In the genomic region with DNA sequence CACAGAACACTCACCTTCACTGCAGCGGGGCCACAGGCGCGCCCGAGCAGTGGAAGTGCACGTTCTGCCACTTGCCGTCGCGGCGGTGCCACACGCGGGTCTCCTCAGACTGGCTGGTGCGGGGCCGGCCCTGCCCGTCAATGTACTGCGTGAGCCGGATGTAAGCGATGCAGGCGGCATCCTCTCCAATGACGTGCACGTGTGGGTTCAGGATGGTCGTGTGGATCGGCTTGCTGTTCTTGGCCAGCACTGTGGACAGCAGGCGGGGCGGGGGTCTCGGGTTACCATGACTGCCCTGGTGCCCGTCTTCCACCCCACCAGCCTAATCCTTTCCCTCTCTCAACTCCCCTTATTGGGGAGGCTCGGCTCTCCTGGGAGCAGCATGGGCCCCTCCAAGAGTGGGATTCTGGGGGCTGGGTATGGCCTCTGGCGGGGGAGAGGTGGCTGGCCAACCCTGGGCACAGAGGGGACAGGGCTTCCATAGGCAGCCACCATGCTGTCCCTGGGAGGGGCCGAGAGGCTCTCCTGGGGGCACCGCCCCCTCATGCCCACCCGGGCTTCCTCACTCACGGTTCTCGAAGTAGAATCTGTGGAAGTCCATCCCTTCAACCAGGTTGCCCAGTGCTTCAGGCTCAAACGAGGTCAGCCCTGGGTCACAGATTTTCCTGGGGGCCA, we compare ENCODE assay signal across 23 cellular contexts. TPM values are rescaled to one million over a fixed set of nuclear protein-coding genes. Genes with fewer than 3 reads are reported as not detected.
DNase-seq lines count a peak whose midpoint lies in the region; ATAC-seq, FAIRE-seq and TF ChIP-seq lines count a peak whose summit lies in the region.
"Had no signal": no experiment of that assay in that cellular context is flagged by ENCODE, and none has a peak within 500 bp of the region (broad histone marks: within the 10 kb centered on the region; RNA-seq: fewer than 3 reads in every experiment).

No MANE protein-coding gene starts in this region.

- H3K4me1 ChIP-seq in right lobe of liver = no peaks in the 10 kb centered on the region
- H3K4me1 ChIP-seq in HepG2 (ENCODE audit: insufficient read depth, low read length) = peaks cover 40% of the 10 kb centered on the region
- H3K4me1 ChIP-seq in right cardiac atrium (ENCODE audit: control insufficient read depth, insufficient read depth, low read length) = no peaks in the 10 kb centered on the region
- no peaks in the 10 kb centered on the region for H3K4me1 ChIP-seq in osteoblast (ENCODE audit: insufficient read depth, low read length)
- H3K4me1 ChIP-seq: A549; BLaER1 treated with 17β-estradiol and CSF1 and Interleukin-3, amounts not matched to agents 10 nM and 100 nM had no signal

- TF ChIP-seq EP300 in HepG2 (IDR thresholded peaks at IDR 0.05; ENCODE audit: low read depth in 2 of 2, low read length in 2 of 2) = no peak
- TF ChIP-seq EP300 in HepG2 (CRISPR knock-in tag; IDR thresholded peaks at IDR 0.05; ENCODE audit: borderline replicate concordance) = no peak

- POLR2A ChIA-PET in HepG2 (lab: Yijun Ruan, JAX) = no interaction called here

- H3K4me2 ChIP-seq in HepG2 (ENCODE audit: low read depth, low read length) (no peak overlapping the region), osteoblast (ENCODE audit: insufficient read depth, low read length) (no peak overlapping the region)
- H3K4me2 ChIP-seq: A549; BLaER1 treated with 17β-estradiol and CSF1 and Interleukin-3, amounts not matched to agents 10 nM and 100 nM; GM23338 had no signal

- H3K36me3 ChIP-seq in right lobe of liver = no peaks in the 10 kb centered on the region
- H3K36me3 ChIP-seq in HepG2 (replicated peaks in 1 of 2; ENCODE audit: control insufficient read depth in 1 of 2, insufficient read depth in 2 of 2, low read length in 2 of 2) = no peaks in the 10 kb centered on the region
- no peaks in the 10 kb centered on the region for H3K36me3 ChIP-seq in osteoblast (ENCODE audit: insufficient read depth, low read length)
- H3K36me3 ChIP-seq: BLaER1 treated with 17β-estradiol and CSF1 and Interleukin-3, amounts not matched to agents 10 nM and 100 nM; MG63 had no signal

- no peak overlapping the region for H2AFZ ChIP-seq in HepG2 (ENCODE audit: low read length)
- no peak overlapping the region for H2AFZ ChIP-seq in osteoblast (ENCODE audit: low read length)

- no peak for TF ChIP-seq CTCF in right lobe of liver (IDR thresholded peaks at IDR 0.05)
- no peak for TF ChIP-seq CTCF in HepG2 (CRISPR knock-in tag; IDR thresholded peaks at IDR 0.05)
- no peak for TF ChIP-seq CTCF in osteoblast (IDR thresholded peaks at IDR 0.05; ENCODE audit: extremely low read depth, low read depth, low read length)
- no peak for TF ChIP-seq CTCF in D721Med (IDR thresholded peaks at IDR 0.05; ENCODE audit: insufficient read depth, missing control alignments)

- H4K20me1 ChIP-seq in HepG2 (ENCODE audit: insufficient read depth, low read length) (no peaks in the 10 kb centered on the region), osteoblast (ENCODE audit: insufficient read depth, low read length) (no peaks in the 10 kb centered on the region)

- H3K27ac ChIP-seq in right lobe of liver (no peak overlapping the region), HepG2 (ENCODE audit: extremely low read length, insufficient read depth, low read length) (no peak overlapping the region), right cardiac atrium (ENCODE audit: low read length) (no peak overlapping the region), osteoblast (ENCODE audit: low read depth, low read length) (no peak overlapping the region)
- H3K27ac ChIP-seq: A549; BLaER1 treated with 17β-estradiol and CSF1 and Interleukin-3, amounts not matched to agents 10 nM and 100 nM had no signal

- DNase-seq in right lobe of liver = peak in 2 of 3 donors; percentile 12 to 56
- DNase-seq in HepG2 (ENCODE audit: low spot score) = no peak
- DNase-seq in right cardiac atrium = peak; percentile 9 to 56 (median 40)
- peak; percentile 83 for DNase-seq in osteoblast (ENCODE audit: insufficient read length, low spot score, missing footprints)
- no peak for DNase-seq in HPDE6-E6E7 (ENCODE audit: extremely low spot score)
- no peak for DNase-seq in D721Med (ENCODE audit: insufficient read length, low spot score)
- no peak for DNase-seq in SK-N-DZ (ENCODE audit: low spot score)
- DNase-seq: DMS 273 treated with DMSO at 0.1 percent for 48 hours, GF-D8, IMR-90, Karpas-422, MG63, NCI-H1092, NCI-H2081 treated with DMSO at 0.1 percent for 48 hours, NCI-H510A treated with DMSO at 0.1 percent for 48 hours, NCI-H82, SHP77 treated with DMSO at 0.1 percent for 48 hours had no signal

- H3K9me3 ChIP-seq in right lobe of liver (no peaks in the 10 kb centered on the region), HepG2 (ENCODE audit: low read length) (no peaks in the 10 kb centered on the region), right cardiac atrium (ENCODE audit: control insufficient read depth, low read length) (no peaks in the 10 kb centered on the region), osteoblast (ENCODE audit: low read depth, low read length) (no peaks in the 10 kb centered on the region)
- H3K9me3 ChIP-seq: A549; BLaER1 treated with 17β-estradiol and CSF1 and Interleukin-3, amounts not matched to agents 10 nM and 100 nM; MG63 had no signal

- intact Hi-C loops in right lobe of liver (cut with DNase I) = no loop called here
- intact Hi-C loops in HepG2 (cut with micrococcal nuclease; ENCODE audit: unreplicated experiment) = no loop called here
- intact Hi-C loops in right cardiac atrium (cut with DNase I) = no loop called here

- no CpG with 5 or more reads among the region's 34 CpGs for WGBS in right lobe of liver (ENCODE audit: insufficient coverage, low coverage, low lambda C conversion rate, missing lambda C conversion rate)
- 87% methylated on average over 16 of the region's 34 CpGs for WGBS in HepG2 (ENCODE audit: low lambda C conversion rate)
- WGBS in right cardiac atrium = 91% methylated on average over 34 of the region's 34 CpGs

- no peak overlapping the region for H3K4me3 ChIP-seq in right lobe of liver
- no peak overlapping the region for H3K4me3 ChIP-seq in HepG2 (replicated peaks in 1 of 3; ENCODE audit: insufficient read depth in 1 of 3, low read depth in 2 of 3, low read length in 3 of 3)
- no peak overlapping the region for H3K4me3 ChIP-seq in right cardiac atrium (ENCODE audit: low read length)
- H3K4me3 ChIP-seq in osteoblast (ENCODE audit: insufficient read depth, low read length) = no peak overlapping the region
- H3K4me3 ChIP-seq: A549; BLaER1 treated with 17β-estradiol and CSF1 and Interleukin-3, amounts not matched to agents 10 nM and 100 nM; GM23338; MG63 had no signal

- no peak for FAIRE-seq in HepG2 (lab: Jason Lieb, UNC)
- FAIRE-seq in D721Med (lab: Jason Lieb, UNC) = no peak
- FAIRE-seq: A549, GM12891 had no signal

- H3K79me2 ChIP-seq in HepG2 (ENCODE audit: insufficient read depth, low read length) = no peaks in the 10 kb centered on the region
- H3K79me2 ChIP-seq in osteoblast (ENCODE audit: insufficient read depth, low read length) = no peaks in the 10 kb centered on the region

- in situ Hi-C loops in HepG2 (cut with HindIII; ENCODE audit: extremely low pct_ligation_motif_present, low pct_unique_long_range_greater_than_20kb) = no loop called here

- BruUV-seq in HepG2 (replicated peaks; lab: Mats Ljungman, UMichigan) = no TSS peak

- CTCF ChIA-PET in HepG2 (lab: Yijun Ruan, JAX; ENCODE audit: low intra/inter-chr PET ratio, low total read pairs) = no interaction called here

- ATAC-seq in right lobe of liver (no peak), HepG2 (no peak), right cardiac atrium (no peak), GM21528 (IDR thresholded peaks at IDR 0.05; ENCODE audit: low FRiP score, unreplicated experiment) (no peak)
- ATAC-seq: A549, GM23338, Panc1 had no signal

- H3K9ac ChIP-seq in HepG2 (ENCODE audit: insufficient read depth, low read depth, low read length) = no peak overlapping the region
- H3K9ac ChIP-seq: BLaER1 treated with 17β-estradiol and CSF1 and Interleukin-3, amounts not matched to agents 10 nM and 100 nM had no signal

- TF ChIP-seq POLR2A in right lobe of liver (IDR thresholded peaks at IDR 0.05) (no peak), HepG2 (IDR thresholded peaks at IDR 0.05; ENCODE audit: insufficient read depth in 1 of 2, low read depth in 2 of 2, low read length in 2 of 2) (no peak)

- H3K27me3 ChIP-seq in right lobe of liver = no peaks in the 10 kb centered on the region
- H3K27me3 ChIP-seq in HepG2 (ENCODE audit: control insufficient read depth in 1 of 2, insufficient read depth in 2 of 2, low read length in 2 of 2) = peaks cover 7 to 30% of the 10 kb centered on the region in 2 experiments; a peak in 4 of 5 replicates
- no peaks in the 10 kb centered on the region for H3K27me3 ChIP-seq in right cardiac atrium (ENCODE audit: control insufficient read depth, insufficient read depth)
- peaks cover 10% of the 10 kb centered on the region for H3K27me3 ChIP-seq in osteoblast (ENCODE audit: insufficient read depth, low read length)
- H3K27me3 ChIP-seq: BLaER1 treated with 17β-estradiol and CSF1 and Interleukin-3, amounts not matched to agents 10 nM and 100 nM; MG63 had no signal

- no peak for TF ChIP-seq RAD21 in HepG2 (CRISPR knock-in tag; IDR thresholded peaks at IDR 0.05)

RNA-seq across cellular contexts. Expression of gene YKT6, which starts 19.4 kb away (rescaled TPM):
- total RNA-seq in right lobe of liver (10 to 100 TPM; 15.0 to 23.8 (median 19.2) TPM), HepG2 (2016; rRNA removed; fragmentation: Illumina TruSeq; extraction: Trizol) (52.2 and 59.0 TPM in 2 replicates), right cardiac atrium (10 to 100 TPM; 48.1 to 63.4 (median 52.2) TPM), osteoblast (90.1 and 95.2 TPM in 2 replicates)
- total RNA-seq in HepG2 (2016; cell fraction: cytosol; rRNA removed; fragmentation: Illumina TruSeq; extraction: Trizol; ENCODE audit: low read depth) = 32.5 and 39.5 TPM in 2 replicates
- total RNA-seq in HepG2 (2016; cell fraction: insoluble cytoplasmic fraction; rRNA removed; fragmentation: Illumina TruSeq; extraction: Trizol) = 50.3 and 53.4 TPM in 2 replicates
- 72.2 and 82.9 TPM in 2 replicates for total RNA-seq in HepG2 (2016; cell fraction: membrane; rRNA removed; fragmentation: Illumina TruSeq; extraction: Trizol)
- total RNA-seq in HepG2 (2016; cell fraction: nucleus; rRNA removed; fragmentation: Illumina TruSeq; extraction: Trizol) = 29.8 and 32.8 TPM in 2 replicates
- polyA plus RNA-seq in HepG2 (2011; rRNA removed) (60.3 and 65.6 TPM in 2 replicates), right cardiac atrium (38.8 TPM)
- polyA plus RNA-seq in HepG2 (2011; cell fraction: cytosol; rRNA removed) = 59.3 and 64.4 TPM in 2 replicates
- polyA plus RNA-seq in HepG2 (2011; cell fraction: nucleus; rRNA removed) = 71.8 and 75.7 TPM in 2 replicates
- 36.1 and 46.4 TPM in 2 replicates for polyA plus RNA-seq in HepG2 (2012)
- polyA plus RNA-seq in HepG2 (2016; cell fraction: cytosol; fragmentation: Illumina TruSeq; extraction: Trizol; ENCODE audit: low read depth) = 51.9 and 71.1 TPM in 2 replicates
- polyA plus RNA-seq in HepG2 (2016; cell fraction: insoluble cytoplasmic fraction; fragmentation: Illumina TruSeq; extraction: Trizol; ENCODE audit: low read depth) = 67.7 and 77.1 TPM in 2 replicates
- 72.0 and 86.2 TPM in 2 replicates for polyA plus RNA-seq in HepG2 (2016; cell fraction: membrane; fragmentation: Illumina TruSeq; extraction: Trizol; ENCODE audit: low read depth)
- polyA plus RNA-seq in HepG2 (2016; cell fraction: nucleus; fragmentation: Illumina TruSeq; extraction: Trizol; ENCODE audit: insufficient read depth, low read depth) = 65.4 and 71.2 TPM in 2 replicates
- 55.8 and 105 TPM in 2 replicates for polyA minus RNA-seq in HepG2 (2011; rRNA and poly(A)+ RNA removed; ENCODE audit: low replicate concordance)
- 19.1 and 20.7 TPM in 2 replicates for polyA minus RNA-seq in HepG2 (2011; cell fraction: cytosol; rRNA and poly(A)+ RNA removed)
- 38.1 and 44.4 TPM in 2 replicates for polyA minus RNA-seq in HepG2 (2011; cell fraction: nucleus; rRNA and poly(A)+ RNA removed)
- polyA plus RNA-seq in SK-N-DZ (2014; cell fraction: cytosol; rRNA removed) = 54.2 and 57.4 TPM in 2 replicates
- 34.8 and 41.2 TPM in 2 replicates for polyA plus RNA-seq in SK-N-DZ (2014; cell fraction: nucleus; rRNA removed)

RNA-seq across cellular contexts. Expression of gene GCK, which starts 30.9 kb away (rescaled TPM):
- total RNA-seq in right lobe of liver = 1 to 10 TPM in 4 of 6 experiments, under 1 TPM in 2; 0.50 to 5.9 (median 2.0) TPM
- total RNA-seq in HepG2 (2016; rRNA removed; fragmentation: Illumina TruSeq; extraction: Trizol) = not detected in 2 replicates
- not detected in 2 replicates for total RNA-seq in HepG2 (2016; cell fraction: cytosol; rRNA removed; fragmentation: Illumina TruSeq; extraction: Trizol; ENCODE audit: low read depth)
- not detected in 2 replicates for total RNA-seq in HepG2 (2016; cell fraction: insoluble cytoplasmic fraction; rRNA removed; fragmentation: Illumina TruSeq; extraction: Trizol)
- total RNA-seq in HepG2 (2016; cell fraction: membrane; rRNA removed; fragmentation: Illumina TruSeq; extraction: Trizol) = not detected in 2 replicates
- not detected in 2 replicates for total RNA-seq in HepG2 (2016; cell fraction: nucleus; rRNA removed; fragmentation: Illumina TruSeq; extraction: Trizol)
- polyA plus RNA-seq in HepG2 (2011; rRNA removed) = not detected in 2 replicates
- polyA plus RNA-seq in HepG2 (2011; cell fraction: cytosol; rRNA removed) = not detected in 2 replicates
- not detected in 2 replicates for polyA plus RNA-seq in HepG2 (2011; cell fraction: nucleus; rRNA removed)
- polyA plus RNA-seq in HepG2 (2012) = 0.55 TPM in 1 of 2 replicates, not detected in the other
- polyA plus RNA-seq in HepG2 (2016; cell fraction: cytosol; fragmentation: Illumina TruSeq; extraction: Trizol; ENCODE audit: low read depth) = not detected in 2 replicates
- not detected in 2 replicates for polyA plus RNA-seq in HepG2 (2016; cell fraction: insoluble cytoplasmic fraction; fragmentation: Illumina TruSeq; extraction: Trizol; ENCODE audit: low read depth)
- not detected in 2 replicates for polyA plus RNA-seq in HepG2 (2016; cell fraction: membrane; fragmentation: Illumina TruSeq; extraction: Trizol; ENCODE audit: low read depth)
- polyA plus RNA-seq in HepG2 (2016; cell fraction: nucleus; fragmentation: Illumina TruSeq; extraction: Trizol; ENCODE audit: insufficient read depth, low read depth) = not detected in 2 replicates
- polyA minus RNA-seq in HepG2 (2011; rRNA and poly(A)+ RNA removed; ENCODE audit: low replicate concordance) = not detected in 2 replicates
- polyA minus RNA-seq in HepG2 (2011; cell fraction: cytosol; rRNA and poly(A)+ RNA removed) = not detected in 2 replicates
- not detected in 2 replicates for polyA minus RNA-seq in HepG2 (2011; cell fraction: nucleus; rRNA and poly(A)+ RNA removed)
- 10 to 100 TPM in 3 of 4 donors, 1 to 10 TPM in 1; 7.4 to 12.9 (median 11.6) TPM for total RNA-seq in right cardiac atrium
- 17.4 TPM for polyA plus RNA-seq in right cardiac atrium
- not detected in 2 replicates for total RNA-seq in osteoblast
- polyA plus RNA-seq in SK-N-DZ (2014; cell fraction: cytosol; rRNA removed) = 5.3 and 5.7 TPM in 2 replicates
- polyA plus RNA-seq in SK-N-DZ (2014; cell fraction: nucleus; rRNA removed) = 3.1 and 5.7 TPM in 2 replicates

Comparison
In these comparisons a context has a peak if more than half of its experiments do, and no peak if none do; other contexts are left out.
1. DNase-seq: peak in right lobe of liver (2 of 3), right cardiac atrium (3 of 3) and osteoblast (single experiment); none in HepG2 (single experiment), HPDE6-E6E7 (single experiment), D721Med (single experiment) and SK-N-DZ (single experiment).